In the genomic region with DNA sequence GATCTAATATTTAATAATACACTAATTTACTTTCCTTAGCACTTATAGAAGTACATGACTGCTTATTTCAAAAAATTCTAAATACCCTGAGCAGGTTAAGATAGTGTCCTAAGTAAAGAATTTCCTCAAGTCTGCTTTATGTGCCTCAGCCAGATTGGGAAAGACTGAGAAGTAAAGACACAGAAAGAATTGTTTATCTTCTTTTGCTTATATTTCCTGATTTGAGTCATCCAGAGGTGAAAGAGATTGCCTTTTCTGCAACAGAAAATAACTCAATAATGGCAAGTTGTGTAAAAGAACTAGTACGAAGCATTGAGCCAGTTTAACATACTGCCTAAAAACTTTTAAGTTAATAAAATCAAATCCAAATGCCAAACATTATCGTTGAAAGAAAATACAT, we compare ENCODE assay signal across 28 cellular contexts. TPM values are rescaled to one million over a fixed set of nuclear protein-coding genes. Genes with fewer than 3 reads are reported as not detected.
A peak's percentile ranks its signal among the peaks of the same experiment; 100 is the strongest.
DNase-seq lines count a peak whose midpoint lies in the region; ATAC-seq, FAIRE-seq and TF ChIP-seq lines count a peak whose summit lies in the region.
"Had no signal": no experiment of that assay in that cellular context is flagged by ENCODE, and none has a peak within 500 bp of the region (broad histone marks: within the 10 kb centered on the region; RNA-seq: fewer than 3 reads in every experiment).

No MANE protein-coding gene starts in this region.

- FAIRE-seq in pancreas (lab: Jason Lieb, UNC): peak; percentile 20
- FAIRE-seq: H1 had no signal

- 91 to 92% methylated on average over 2 of the region's 2 CpGs for WGBS in pancreas, 2 donors
- WGBS in prostate gland: 91% methylated on average over 2 of the region's 2 CpGs

- TF ChIP-seq POLR2A in prostate gland (IDR thresholded peaks at IDR 0.05): no peak

- H3K9me3 ChIP-seq in pancreas (no peaks in the 10 kb centered on the region), prostate gland (no peaks in the 10 kb centered on the region)
- H3K9me3 ChIP-seq: BE2C, MG63, SJSA1 had no signal

- no peak for TF ChIP-seq CTCF in astrocyte of the spinal cord (IDR thresholded peaks at IDR 0.05; ENCODE audit: low read depth, low read length)
- TF ChIP-seq CTCF in pancreas (IDR thresholded peaks at IDR 0.05): no peak
- TF ChIP-seq CTCF in prostate gland (IDR thresholded peaks at IDR 0.05): no peak
- TF ChIP-seq CTCF in omental fat pad (IDR thresholded peaks at IDR 0.05): no peak

- H3K4me1 ChIP-seq in pancreas (no peaks in the 10 kb centered on the region), prostate gland (replicated peaks) (no peaks in the 10 kb centered on the region)
- H3K4me1 ChIP-seq: BE2C had no signal

- in situ Hi-C loops in astrocyte of the spinal cord (cut with HindIII; ENCODE audit: low sequenced_read_pairs): no loop called here

- H3K36me3 ChIP-seq in pancreas (no peaks in the 10 kb centered on the region), prostate gland (peaks cover 0 to 4% of the 10 kb centered on the region in 2 donors)

- H3K27ac ChIP-seq in pancreas: no peak overlapping the region
- no peak overlapping the region for H3K27ac ChIP-seq in prostate gland
- H3K27ac ChIP-seq: SJSA1 had no signal

- H3K4me3 ChIP-seq in astrocyte of the spinal cord (ENCODE audit: low read depth, low read length) (no peak overlapping the region), pancreas (no peak overlapping the region), prostate gland (no peak overlapping the region)
- H3K4me3 ChIP-seq: MG63, SJSA1 had no signal

- intact Hi-C loops in pancreas (cut with DNase I): no loop called here
- intact Hi-C loops in prostate gland (cut with DNase I): no loop called here

- H3K27me3 ChIP-seq in pancreas (no peaks in the 10 kb centered on the region), prostate gland (replicated peaks; ENCODE audit: insufficient read depth) (no peaks in the 10 kb centered on the region)
- H3K27me3 ChIP-seq: BE2C, MG63, SJSA1 had no signal

- DNase-seq in ELR (ENCODE audit: low read depth) (peak; percentile 1), astrocyte of the spinal cord (ENCODE audit: low read depth, low spot score) (peak; percentile 8), fibroblast of peridontal ligament (ENCODE audit: extremely low read depth) (peak; percentile 6), pancreas (no peak), prostate gland (ENCODE audit: low spot score) (no peak), NCI-H2227 treated with DMSO at 0.1 percent for 48 hours (lab: John Stamatoyannopoulos, UW) (no peak), omental fat pad (ENCODE audit: low spot score) (no peak)
- DNase-seq: 8988T; ACHN; BE2C; CD8-positive, alpha-beta memory T cell; DMS53; KG1; MG63; NCI-H1105 treated with DMSO at 0.1 percent for 48 hours; NCI-H146; NCI-H1930; NCI-H2107; NCI-H446; NCI-H524 treated with DMSO at 0.1 percent for 48 hours; NCI-H774; NK-92 treated with Interleukin-12 subunit alpha and Interleukin-12 subunit beta, amount 100 ng/mL, for 24 hours; PC-3; Right ventricle myocardium superior; RPMI8226 had no signal

- ATAC-seq in pancreas (no peak), omental fat pad (ENCODE audit: low FRiP score) (no peak)
- ATAC-seq: HCT116, PC-3 had no signal

RNA-seq across cellular contexts. Expression of gene NAF1, which starts 45.0 kb away (rescaled TPM):
- total RNA-seq in pancreas: 10 to 100 TPM in 1 of 6 donors, 1 to 10 TPM in 5; 7.8 to 10.9 (median 9.0) TPM
- polyA plus RNA-seq in pancreas: 1 to 10 TPM; 2.7 to 4.6 TPM
- 10 to 100 TPM; 21.1 to 30.0 TPM for total RNA-seq in prostate gland
- 10 to 100 TPM; 18.8 to 73.4 (median 30.4) TPM for total RNA-seq in omental fat pad

Comparison
In these comparisons a context has a peak if more than half of its experiments do, and no peak if none do; other contexts are left out.
1. DNase-seq: peak in ELR (single experiment), astrocyte of the spinal cord (single experiment) and fibroblast of peridontal ligament (single experiment); none in pancreas (0 of 6), prostate gland (single experiment), NCI-H2227 treated with DMSO at 0.1 percent for 48 hours (single experiment) and omental fat pad (single experiment).